In genomic region chr20:41617059-41617921, GRCh38 we compare ENCODE assay signal across 7 cellular contexts. TPM values are rescaled to one million over a fixed set of nuclear protein-coding genes. Genes with fewer than 3 reads are reported as not detected.
DNase-seq lines count a peak whose midpoint lies in the region; ATAC-seq and TF ChIP-seq lines count a peak whose summit lies in the region.

No MANE protein-coding gene starts in this region.

- no peak for TF ChIP-seq EP300 in gastroesophageal sphincter (IDR thresholded peaks at IDR 0.05)

- no peaks in the 10 kb centered on the region for H3K9me3 ChIP-seq in gastroesophageal sphincter
- H3K9me3 ChIP-seq in vagina, result no peaks in the 10 kb centered on the region

- peaks cover 4% of the 10 kb centered on the region for H3K36me3 Mint-ChIP-seq in activated T-helper 1 cell treated with anti-CD3 and anti-CD28 coated beads, Interleukin-12 subunit alpha, Interleukin-12 subunit beta, Interleukin-2, Interleukin-4 antibody, amounts not matched to agents 30 ng/mL and 10 ng/mL and 1 ng/mL, durations not matched to agents 14 hours and 24 hours and 36 hours (ENCODE audit: low read depth)

- peaks cover 12% of the 10 kb centered on the region for H3K27me3 Mint-ChIP-seq in activated T-helper 1 cell treated with anti-CD3 and anti-CD28 coated beads, Interleukin-12 subunit alpha, Interleukin-12 subunit beta, Interleukin-2, Interleukin-4 antibody, amounts not matched to agents 30 ng/mL and 10 ng/mL and 1 ng/mL, durations not matched to agents 14 hours and 24 hours and 36 hours (ENCODE audit: insufficient read depth)

- WGBS in gastroesophageal sphincter (ENCODE audit: low coverage in 1 of 2), 2 donors, result 0 to 1% methylated on average over 9 to 23 of the region's 38 CpGs

- no peaks in the 10 kb centered on the region for H3K9me3 Mint-ChIP-seq in activated T-helper 1 cell treated with anti-CD3 and anti-CD28 coated beads, Interleukin-12 subunit alpha, Interleukin-12 subunit beta, Interleukin-2, Interleukin-4 antibody, amounts not matched to agents 30 ng/mL and 10 ng/mL and 1 ng/mL, durations not matched to agents 14 hours and 24 hours and 36 hours

- H3K27ac ChIP-seq in gastroesophageal sphincter (peak overlapping the region in 3 of 4 donors; percentile 85 to 93 (median 92)), vagina (peak overlapping the region; percentile 74)

- peak overlapping the region; percentile 89 for H3K27ac Mint-ChIP-seq in activated T-helper 1 cell treated with anti-CD3 and anti-CD28 coated beads, Interleukin-12 subunit alpha, Interleukin-12 subunit beta, Interleukin-2, Interleukin-4 antibody, amounts not matched to agents 30 ng/mL and 10 ng/mL and 1 ng/mL, durations not matched to agents 14 hours and 24 hours and 36 hours

- no peak for TF ChIP-seq POLR2A in gastroesophageal sphincter (IDR thresholded peaks at IDR 0.05)
- no peak for TF ChIP-seq POLR2A in vagina (IDR thresholded peaks at IDR 0.05)

- H3K4me3 Mint-ChIP-seq in activated T-helper 1 cell treated with anti-CD3 and anti-CD28 coated beads, Interleukin-12 subunit alpha, Interleukin-12 subunit beta, Interleukin-2, Interleukin-4 antibody, amounts not matched to agents 30 ng/mL and 10 ng/mL and 1 ng/mL, durations not matched to agents 14 hours and 24 hours and 36 hours, result peak overlapping the region; percentile 94

- H3K4me1 Mint-ChIP-seq in activated T-helper 1 cell treated with anti-CD3 and anti-CD28 coated beads, Interleukin-12 subunit alpha, Interleukin-12 subunit beta, Interleukin-2, Interleukin-4 antibody, amounts not matched to agents 30 ng/mL and 10 ng/mL and 1 ng/mL, durations not matched to agents 14 hours and 24 hours and 36 hours (ENCODE audit: low read depth), result peaks cover 42% of the 10 kb centered on the region

- peak; percentile 61 for DNase-seq in NCI-H69 (lab: John Stamatoyannopoulos, UW)
- DNase-seq in activated T-helper 1 cell treated with anti-CD3 and anti-CD28 coated beads, Interleukin-12 subunit alpha, Interleukin-12 subunit beta, Interleukin-2, Interleukin-4 antibody, amounts not matched to agents 30 ng/mL and 10 ng/mL and 1 ng/mL, durations not matched to agents 14 hours and 24 hours and 36 hours (ENCODE audit: low spot score), result no peak
- no peak for DNase-seq in omental fat pad (ENCODE audit: low spot score)
- DNase-seq in vagina (ENCODE audit: extremely low spot score in 2 of 2), result no peak

- intact Hi-C loops in activated T-helper 1 cell treated with anti-CD3 and anti-CD28 coated beads, Interleukin-12 subunit alpha, Interleukin-12 subunit beta, Interleukin-2, Interleukin-4 antibody, amounts not matched to agents 30 ng/mL and 10 ng/mL and 1 ng/mL, durations not matched to agents 14 hours and 24 hours and 36 hours (cut with micrococcal nuclease), result no loop called here
- intact Hi-C loops in vagina (cut with DNase I), result no loop called here

- H3K27me3 ChIP-seq in gastroesophageal sphincter (no peaks in the 10 kb centered on the region), vagina (no peaks in the 10 kb centered on the region)

- H3K4me1 ChIP-seq in gastroesophageal sphincter (peaks cover 7 to 49% (median 12%) of the 10 kb centered on the region in 3 donors), vagina (peaks cover 38% of the 10 kb centered on the region)

- peak overlapping the region; percentile 79 to 82 for H3K4me3 ChIP-seq in gastroesophageal sphincter
- peak overlapping the region; percentile 70 to 98 for H3K4me3 ChIP-seq in vagina

- ATAC-seq in GM18502 (IDR thresholded peaks at IDR 0.05; ENCODE audit: poor library complexity, unreplicated experiment), result peak; percentile 21
- ATAC-seq in HG02759 (IDR thresholded peaks at IDR 0.05; ENCODE audit: unreplicated experiment), result peak; percentile 22
- no peak for ATAC-seq in gastroesophageal sphincter
- peak; percentile 29 for ATAC-seq in omental fat pad (ENCODE audit: low FRiP score)

- H3K36me3 ChIP-seq in gastroesophageal sphincter (no peaks in the 10 kb centered on the region), vagina (no peaks in the 10 kb centered on the region)

- TF ChIP-seq CTCF in gastroesophageal sphincter (IDR thresholded peaks at IDR 0.05) (no peak), omental fat pad (IDR thresholded peaks at IDR 0.05) (no peak), vagina (IDR thresholded peaks at IDR 0.05) (no peak)

RNA-seq across cellular contexts. Expression of gene CHD6, which starts 0.9 kb away (rescaled TPM):
- total RNA-seq in activated T-helper 1 cell treated with anti-CD3 and anti-CD28 coated beads, Interleukin-12 subunit alpha, Interleukin-12 subunit beta, Interleukin-2, Interleukin-4 antibody, amounts not matched to agents 30 ng/mL and 10 ng/mL and 1 ng/mL, durations not matched to agents 14 hours and 24 hours and 36 hours, result 34.3 and 36.8 TPM in 2 replicates
- total RNA-seq in gastroesophageal sphincter, result 10 to 100 TPM; 37.4 to 58.3 (median 40.4) TPM
- 10 to 100 TPM; 18.5 to 49.3 (median 28.7) TPM for total RNA-seq in omental fat pad
- total RNA-seq in vagina, result 37.6 TPM
